In genomic region chr19:993361-993830, GRCh38 we compare ENCODE assay signal across 1 cellular context.
TF ChIP-seq lines count a peak whose summit lies in the region.

No MANE protein-coding gene starts in this region.

TF ChIP-seq in HepG2, 621 proteins besides CTCF, POLR2A, EP300 and RAD21 (continued from another document and continues in another):
- TF ChIP-seq, protein P1, sequence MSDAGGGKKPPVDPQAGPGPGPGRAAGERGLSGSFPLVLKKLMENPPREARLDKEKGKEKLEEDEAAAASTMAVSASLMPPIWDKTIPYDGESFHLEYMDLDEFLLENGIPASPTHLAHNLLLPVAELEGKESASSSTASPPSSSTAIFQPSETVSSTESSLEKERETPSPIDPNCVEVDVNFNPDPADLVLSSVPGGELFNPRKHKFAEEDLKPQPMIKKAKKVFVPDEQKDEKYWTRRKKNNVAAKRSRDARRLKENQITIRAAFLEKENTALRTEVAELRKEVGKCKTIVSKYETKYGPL (CRISPR knock-in tag; IDR thresholded peaks at IDR 0.05) = no peak
- no peak for TF ChIP-seq U2AF2 (IDR thresholded peaks at IDR 0.05; ENCODE audit: low read depth, low read length)
- TF ChIP-seq SRSF9 (IDR thresholded peaks at IDR 0.05; ENCODE audit: borderline replicate concordance, insufficient read depth, low read depth, low read length, poor library complexity, severe bottlenecking) = no peak
- peak; percentile 46; the same call in 1 of the 2 replicates for TF ChIP-seq MEIS1 (CRISPR knock-in tag; IDR thresholded peaks at IDR 0.05; ENCODE audit: borderline replicate concordance)
- TF ChIP-seq ZNF776 (CRISPR knock-in tag; IDR thresholded peaks at IDR 0.05) = no peak
- 0 out of 2 replicates have a peak, but pooled peaks have one; percentile 41 for TF ChIP-seq BORCS8-MEF2B (CRISPR knock-in tag; IDR thresholded peaks at IDR 0.05)
- TF ChIP-seq ETV5 (CRISPR knock-in tag; IDR thresholded peaks at IDR 0.05; ENCODE audit: borderline replicate concordance) = peak; percentile 53; the same call in 1 of the 2 replicates
- TF ChIP-seq ZNF446 (CRISPR knock-in tag; IDR thresholded peaks at IDR 0.05) = no peak
- no peak for TF ChIP-seq PHF5A (CRISPR knock-in tag; IDR thresholded peaks at IDR 0.05; ENCODE audit: low read depth, unreplicated experiment)
- TF ChIP-seq, protein P2, sequence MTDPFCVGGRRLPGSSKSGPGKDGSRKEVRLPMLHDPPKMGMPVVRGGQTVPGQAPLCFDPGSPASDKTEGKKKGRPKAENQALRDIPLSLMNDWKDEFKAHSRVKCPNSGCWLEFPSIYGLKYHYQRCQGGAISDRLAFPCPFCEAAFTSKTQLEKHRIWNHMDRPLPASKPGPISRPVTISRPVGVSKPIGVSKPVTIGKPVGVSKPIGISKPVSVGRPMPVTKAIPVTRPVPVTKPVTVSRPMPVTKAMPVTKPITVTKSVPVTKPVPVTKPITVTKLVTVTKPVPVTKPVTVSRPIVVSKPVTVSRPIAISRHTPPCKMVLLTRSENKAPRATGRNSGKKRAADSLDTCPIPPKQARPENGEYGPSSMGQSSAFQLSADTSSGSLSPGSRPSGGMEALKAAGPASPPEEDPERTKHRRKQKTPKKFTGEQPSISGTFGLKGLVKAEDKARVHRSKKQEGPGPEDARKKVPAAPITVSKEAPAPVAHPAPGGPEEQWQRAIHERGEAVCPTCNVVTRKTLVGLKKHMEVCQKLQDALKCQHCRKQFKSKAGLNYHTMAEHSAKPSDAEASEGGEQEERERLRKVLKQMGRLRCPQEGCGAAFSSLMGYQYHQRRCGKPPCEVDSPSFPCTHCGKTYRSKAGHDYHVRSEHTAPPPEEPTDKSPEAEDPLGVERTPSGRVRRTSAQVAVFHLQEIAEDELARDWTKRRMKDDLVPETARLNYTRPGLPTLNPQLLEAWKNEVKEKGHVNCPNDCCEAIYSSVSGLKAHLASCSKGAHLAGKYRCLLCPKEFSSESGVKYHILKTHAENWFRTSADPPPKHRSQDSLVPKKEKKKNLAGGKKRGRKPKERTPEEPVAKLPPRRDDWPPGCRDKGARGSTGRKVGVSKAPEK (CRISPR knock-in tag; IDR thresholded peaks at IDR 0.05; ENCODE audit: borderline replicate concordance) = no peak
- peak; percentile 49; the same call in 1 of the 2 replicates for TF ChIP-seq KMT2A (CRISPR knock-in tag; IDR thresholded peaks at IDR 0.05)
- TF ChIP-seq BRF2 (CRISPR knock-in tag; IDR thresholded peaks at IDR 0.05) = peak; percentile 70; the same call in 1 of the 2 replicates
- TF ChIP-seq MBD4 (IDR thresholded peaks at IDR 0.05; ENCODE audit: borderline replicate concordance, low read length) = no peak
- no peak for TF ChIP-seq LBX2 (CRISPR knock-in tag; IDR thresholded peaks at IDR 0.05; ENCODE audit: borderline replicate concordance)
- TF ChIP-seq, protein P3, sequence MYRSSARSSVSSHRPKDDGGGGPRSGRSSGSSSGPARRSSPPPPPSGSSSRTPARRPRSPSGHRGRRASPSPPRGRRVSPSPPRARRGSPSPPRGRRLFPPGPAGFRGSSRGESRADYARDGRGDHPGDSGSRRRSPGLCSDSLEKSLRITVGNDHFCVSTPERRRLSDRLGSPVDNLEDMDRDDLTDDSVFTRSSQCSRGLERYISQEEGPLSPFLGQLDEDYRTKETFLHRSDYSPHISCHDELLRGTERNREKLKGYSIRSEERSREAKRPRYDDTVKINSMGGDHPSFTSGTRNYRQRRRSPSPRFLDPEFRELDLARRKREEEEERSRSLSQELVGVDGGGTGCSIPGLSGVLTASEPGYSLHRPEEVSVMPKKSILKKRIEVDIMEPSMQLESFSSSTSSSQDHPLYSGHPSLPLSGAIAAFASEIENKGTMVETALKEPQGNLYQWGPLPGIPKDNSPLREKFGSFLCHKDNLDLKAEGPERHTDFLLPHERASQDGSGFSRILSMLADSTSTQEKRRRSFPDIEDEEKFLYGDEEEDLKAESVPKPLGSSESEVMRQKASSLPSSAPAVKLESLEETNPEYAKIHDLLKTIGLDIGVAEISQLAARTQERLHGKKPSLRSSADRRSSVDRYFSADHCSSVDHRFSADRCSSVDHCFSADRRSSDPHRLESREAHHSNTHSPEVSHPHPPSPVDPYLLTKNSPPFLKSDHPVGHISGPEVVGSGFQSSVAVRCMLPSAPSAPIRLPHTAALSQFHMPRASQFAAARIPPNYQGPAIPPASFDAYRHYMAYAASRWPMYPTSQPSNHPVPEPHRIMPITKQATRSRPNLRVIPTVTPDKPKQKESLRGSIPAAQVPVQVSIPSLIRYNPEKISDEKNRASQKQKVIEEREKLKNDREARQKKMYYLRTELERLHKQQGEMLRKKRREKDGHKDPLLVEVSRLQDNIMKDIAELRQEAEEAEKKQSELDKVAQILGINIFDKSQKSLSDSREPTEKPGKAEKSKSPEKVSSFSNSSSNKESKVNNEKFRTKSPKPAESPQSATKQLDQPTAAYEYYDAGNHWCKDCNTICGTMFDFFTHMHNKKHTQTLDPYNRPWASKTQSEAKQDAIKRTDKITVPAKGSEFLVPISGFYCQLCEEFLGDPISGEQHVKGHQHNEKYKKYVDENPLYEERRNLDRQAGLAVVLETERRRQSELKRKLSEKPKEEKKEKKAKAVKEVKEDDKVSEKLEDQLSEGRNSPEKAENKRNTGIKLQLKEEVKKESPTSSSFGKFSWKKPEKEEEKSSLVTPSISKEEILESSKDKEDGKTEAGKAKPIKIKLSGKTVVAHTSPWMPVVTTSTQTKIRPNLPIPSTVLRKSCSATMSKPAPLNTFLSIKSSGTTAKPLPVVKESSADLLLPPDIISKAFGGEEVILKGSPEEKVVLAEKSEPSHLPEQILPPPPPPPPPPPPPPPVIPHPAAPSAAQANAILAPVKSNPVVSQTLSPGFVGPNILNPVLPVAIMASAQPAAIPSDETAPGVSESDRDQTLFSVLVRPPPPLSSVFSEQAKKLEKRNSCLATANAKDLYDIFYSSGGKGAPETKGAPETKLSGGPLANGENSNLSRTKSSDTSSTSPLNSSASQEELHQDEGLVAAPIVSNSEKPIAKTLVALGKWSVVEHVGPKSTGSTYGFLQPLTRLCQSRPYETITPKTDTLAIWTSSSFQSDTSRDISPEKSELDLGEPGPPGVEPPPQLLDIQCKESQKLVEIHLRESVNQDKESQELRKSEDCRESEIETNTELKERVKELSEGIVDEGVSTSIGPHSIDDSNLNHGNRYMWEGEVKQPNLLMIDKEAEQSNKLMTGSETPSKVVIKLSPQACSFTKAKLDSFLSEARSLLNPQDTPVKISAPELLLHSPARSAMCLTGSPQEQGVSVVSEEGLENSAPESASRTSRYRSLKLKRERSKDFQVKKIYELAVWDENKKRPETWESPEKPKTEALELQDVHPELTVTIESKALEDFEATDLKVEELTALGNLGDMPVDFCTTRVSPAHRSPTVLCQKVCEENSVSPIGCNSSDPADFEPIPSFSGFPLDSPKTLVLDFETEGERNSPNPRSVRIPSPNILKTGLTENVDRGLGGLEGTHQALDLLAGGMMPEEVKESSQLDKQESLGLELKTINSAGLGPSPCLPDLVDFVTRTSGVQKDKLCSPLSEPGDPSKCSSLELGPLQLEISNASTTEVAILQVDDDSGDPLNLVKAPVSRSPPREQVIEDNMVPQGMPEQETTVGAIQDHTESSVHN (CRISPR knock-in tag; IDR thresholded peaks at IDR 0.05) = peak; percentile 84; the same call in 1 of the 2 replicates
- 0 out of 2 replicates have a peak, but pooled peaks have one; percentile 11 for TF ChIP-seq NFYB (CRISPR knock-in tag; IDR thresholded peaks at IDR 0.05)
- 0 out of 2 replicates have a peak, but pooled peaks have one; percentile 39 for TF ChIP-seq TAF1 (CRISPR knock-in tag; IDR thresholded peaks at IDR 0.05)
- TF ChIP-seq ZNF232 (CRISPR knock-in tag; IDR thresholded peaks at IDR 0.05; ENCODE audit: borderline replicate concordance) = no peak
- peak; percentile 85 for TF ChIP-seq PTBP1 (IDR thresholded peaks at IDR 0.05; ENCODE audit: low read depth, low read length, poor library complexity, severe bottlenecking)
- TF ChIP-seq YEATS4 (CRISPR knock-in tag; IDR thresholded peaks at IDR 0.05; ENCODE audit: borderline replicate concordance) = peak; percentile 25; the same call in 1 of the 2 replicates
- 0 out of 2 replicates have a peak, but pooled peaks have one; percentile 21 for TF ChIP-seq SP4 (CRISPR knock-in tag; IDR thresholded peaks at IDR 0.05)
- no peak for TF ChIP-seq ZNF841 (CRISPR knock-in tag; IDR thresholded peaks at IDR 0.05; ENCODE audit: borderline replicate concordance)
- no peak for TF ChIP-seq KLF9 (CRISPR knock-in tag; IDR thresholded peaks at IDR 0.05; ENCODE audit: low read depth)
- TF ChIP-seq, protein P4, sequence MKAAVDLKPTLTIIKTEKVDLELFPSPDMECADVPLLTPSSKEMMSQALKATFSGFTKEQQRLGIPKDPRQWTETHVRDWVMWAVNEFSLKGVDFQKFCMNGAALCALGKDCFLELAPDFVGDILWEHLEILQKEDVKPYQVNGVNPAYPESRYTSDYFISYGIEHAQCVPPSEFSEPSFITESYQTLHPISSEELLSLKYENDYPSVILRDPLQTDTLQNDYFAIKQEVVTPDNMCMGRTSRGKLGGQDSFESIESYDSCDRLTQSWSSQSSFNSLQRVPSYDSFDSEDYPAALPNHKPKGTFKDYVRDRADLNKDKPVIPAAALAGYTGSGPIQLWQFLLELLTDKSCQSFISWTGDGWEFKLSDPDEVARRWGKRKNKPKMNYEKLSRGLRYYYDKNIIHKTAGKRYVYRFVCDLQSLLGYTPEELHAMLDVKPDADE (CRISPR knock-in tag; IDR thresholded peaks at IDR 0.05) = no peak
- no peak for TF ChIP-seq MIXL1 (CRISPR knock-in tag; IDR thresholded peaks at IDR 0.05)
- 0 out of 2 replicates have a peak, but pooled peaks have one; percentile 41 for TF ChIP-seq POLR2G (IDR thresholded peaks at IDR 0.05; ENCODE audit: low read depth, low read length)
- 0 out of 2 replicates have a peak, but pooled peaks have one; percentile 17 for TF ChIP-seq ZBTB34 (CRISPR knock-in tag; IDR thresholded peaks at IDR 0.05)
- no peak for TF ChIP-seq HHEX (CRISPR knock-in tag; IDR thresholded peaks at IDR 0.05)
- TF ChIP-seq ZNF343 (CRISPR knock-in tag; IDR thresholded peaks at IDR 0.05) = no peak
- TF ChIP-seq ZSCAN25 (CRISPR knock-in tag; IDR thresholded peaks at IDR 0.05) = peak; percentile 55; the same call in 1 of the 2 replicates
- TF ChIP-seq, protein P5, sequence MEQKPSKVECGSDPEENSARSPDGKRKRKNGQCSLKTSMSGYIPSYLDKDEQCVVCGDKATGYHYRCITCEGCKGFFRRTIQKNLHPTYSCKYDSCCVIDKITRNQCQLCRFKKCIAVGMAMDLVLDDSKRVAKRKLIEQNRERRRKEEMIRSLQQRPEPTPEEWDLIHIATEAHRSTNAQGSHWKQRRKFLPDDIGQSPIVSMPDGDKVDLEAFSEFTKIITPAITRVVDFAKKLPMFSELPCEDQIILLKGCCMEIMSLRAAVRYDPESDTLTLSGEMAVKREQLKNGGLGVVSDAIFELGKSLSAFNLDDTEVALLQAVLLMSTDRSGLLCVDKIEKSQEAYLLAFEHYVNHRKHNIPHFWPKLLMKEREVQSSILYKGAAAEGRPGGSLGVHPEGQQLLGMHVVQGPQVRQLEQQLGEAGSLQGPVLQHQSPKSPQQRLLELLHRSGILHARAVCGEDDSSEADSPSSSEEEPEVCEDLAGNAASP (CRISPR knock-in tag; IDR thresholded peaks at IDR 0.05; ENCODE audit: borderline replicate concordance) = peak; percentile 61; the same call in 1 of the 2 replicates
- TF ChIP-seq, protein P6, sequence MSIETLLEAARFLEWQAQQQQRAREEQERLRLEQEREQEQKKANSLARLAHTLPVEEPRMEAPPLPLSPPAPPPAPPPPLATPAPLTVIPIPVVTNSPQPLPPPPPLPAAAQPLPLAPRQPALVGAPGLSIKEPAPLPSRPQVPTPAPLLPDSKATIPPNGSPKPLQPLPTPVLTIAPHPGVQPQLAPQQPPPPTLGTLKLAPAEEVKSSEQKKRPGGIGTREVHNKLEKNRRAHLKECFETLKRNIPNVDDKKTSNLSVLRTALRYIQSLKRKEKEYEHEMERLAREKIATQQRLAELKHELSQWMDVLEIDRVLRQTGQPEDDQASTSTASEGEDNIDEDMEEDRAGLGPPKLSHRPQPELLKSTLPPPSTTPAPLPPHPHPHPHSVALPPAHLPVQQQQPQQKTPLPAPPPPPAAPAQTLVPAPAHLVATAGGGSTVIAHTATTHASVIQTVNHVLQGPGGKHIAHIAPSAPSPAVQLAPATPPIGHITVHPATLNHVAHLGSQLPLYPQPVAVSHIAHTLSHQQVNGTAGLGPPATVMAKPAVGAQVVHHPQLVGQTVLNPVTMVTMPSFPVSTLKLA (IDR thresholded peaks at IDR 0.05) = no peak
- TF ChIP-seq NPAS2 (CRISPR knock-in tag; IDR thresholded peaks at IDR 0.05; ENCODE audit: borderline replicate concordance) = no peak
- no peak for TF ChIP-seq ZNF20 (CRISPR knock-in tag; IDR thresholded peaks at IDR 0.05)
- TF ChIP-seq SKI (IDR thresholded peaks at IDR 0.05; ENCODE audit: partially characterized antibody) = peak; percentile 95
- 0 out of 2 replicates have a peak, but pooled peaks have one; percentile 54 for TF ChIP-seq ARHGAP35 (CRISPR knock-in tag; IDR thresholded peaks at IDR 0.05; ENCODE audit: borderline replicate concordance)
- TF ChIP-seq ZFP62 (CRISPR knock-in tag; IDR thresholded peaks at IDR 0.05) = no peak
- TF ChIP-seq ZNF546 (CRISPR knock-in tag; conservative IDR thresholded peaks at IDR 0.05) = no peak
- TF ChIP-seq DPF2 (CRISPR knock-in tag; IDR thresholded peaks at IDR 0.05; ENCODE audit: borderline replicate concordance, low read depth) = peak; percentile 50; the same call in 1 of the 2 replicates
- TF ChIP-seq JARID2 (CRISPR knock-in tag; IDR thresholded peaks at IDR 0.05; ENCODE audit: insufficient replicate concordance) = no peak
- TF ChIP-seq ZNF510 (CRISPR knock-in tag; IDR thresholded peaks at IDR 0.05; ENCODE audit: low read depth) = no peak
- TF ChIP-seq CREM (IDR thresholded peaks at IDR 0.05) = peak; percentile 48; the same call in 1 of the 2 replicates
- TF ChIP-seq CREM (CRISPR knock-in tag; IDR thresholded peaks at IDR 0.05) = no peak
- TF ChIP-seq CENPX (CRISPR knock-in tag; IDR thresholded peaks at IDR 0.05) = no peak
- TF ChIP-seq PAX8 (CRISPR knock-in tag; IDR thresholded peaks at IDR 0.05; ENCODE audit: borderline replicate concordance) = no peak
- no peak for TF ChIP-seq SRF (IDR thresholded peaks at IDR 0.05; ENCODE audit: low read depth, low read length)
